ENCODE assay signal across 9 cellular contexts in genomic region chr2:65576861-65577601, GRCh38.
DNase-seq lines count a peak whose midpoint lies in the region; TF ChIP-seq lines count a peak whose summit lies in the region.
"Had no signal": no experiment of that assay in that cellular context is flagged by ENCODE, and none has a peak within 500 bp of the region (broad histone marks: within the 10 kb centered on the region; RNA-seq: fewer than 3 reads in every experiment).

No MANE protein-coding gene starts in this region.

- H3K23ac ChIP-seq in mesenchymal stem cell (ENCODE audit: low read length in 2 of 2), result peak overlapping the region in 1 of 2 experiments; percentile 50

- peak overlapping the region; percentile 19 to 47 for H3K4ac ChIP-seq in mesenchymal stem cell (ENCODE audit: low read depth in 1 of 2, low read length in 2 of 2)

- H3K14ac ChIP-seq in mesenchymal stem cell (ENCODE audit: low read length in 2 of 2), result peak overlapping the region in 1 of 2 experiments; percentile 26

- H3K18ac ChIP-seq in mesenchymal stem cell (ENCODE audit: low read depth in 1 of 2, low read length in 2 of 2), result peak overlapping the region; percentile 67 to 98

- peak overlapping the region; percentile 25 for H3K9ac ChIP-seq in mesenchymal stem cell (ENCODE audit: low read length)

- H3K4me2 ChIP-seq in mesenchymal stem cell (ENCODE audit: low read length, poor library complexity, severe bottlenecking), result peak overlapping the region; percentile 20

- WGBS in mesenchymal stem cell, result 21% methylated on average over 10 of the region's 12 CpGs

- H2BK120ac ChIP-seq in mesenchymal stem cell (ENCODE audit: low read depth, low read length), result peak overlapping the region; percentile 65

- H3K4me3 ChIP-seq in choroid plexus epithelial cell (ENCODE audit: low read depth, low read length), result no peak overlapping the region
- H3K4me3 ChIP-seq in mesenchymal stem cell (ENCODE audit: insufficient read depth in 1 of 2, low read depth in 1 of 2, low read length in 2 of 2), result peak overlapping the region in 1 of 2 experiments; percentile 27
- no peak overlapping the region for H3K4me3 ChIP-seq in effector memory CD4-positive, alpha-beta T cell (ENCODE audit: insufficient read depth, low read depth, low read length, poor library complexity, severe bottlenecking)

- H2AFZ ChIP-seq in mesenchymal stem cell (ENCODE audit: low read depth, low read length), result no peak overlapping the region

- no peaks in the 10 kb centered on the region for H3K27me3 ChIP-seq in mesenchymal stem cell (ENCODE audit: control insufficient read depth in 1 of 2, insufficient read depth in 1 of 2, low read length in 2 of 2)
- no peaks in the 10 kb centered on the region for H3K27me3 ChIP-seq in effector memory CD4-positive, alpha-beta T cell (replicated peaks; ENCODE audit: control insufficient read depth, insufficient read depth, low read length, poor library complexity, severe bottlenecking)

- no peaks in the 10 kb centered on the region for H3K9me3 ChIP-seq in mesenchymal stem cell (ENCODE audit: control insufficient read depth, low read length)
- H3K9me3 ChIP-seq in effector memory CD4-positive, alpha-beta T cell (ENCODE audit: control insufficient read depth, low read length), result no peaks in the 10 kb centered on the region

- no peak overlapping the region for H2BK15ac ChIP-seq in mesenchymal stem cell (ENCODE audit: low read depth, poor library complexity, severe bottlenecking)

- TF ChIP-seq CTCF in choroid plexus epithelial cell (conservative IDR thresholded peaks at IDR 0.05; ENCODE audit: low read depth, low read length), result no peak

- DNase-seq in AG08395 (ENCODE audit: low spot score) (peak; percentile 91), LoVo (ENCODE audit: low spot score) (peak; percentile 89), choroid plexus epithelial cell (ENCODE audit: low read depth) (peak; percentile 96), mesenchymal stem cell (peak; percentile 96), SKM-1 treated with dmso at 0.1 percent for 144 hours (lab: John Stamatoyannopoulos, UW; ENCODE audit: unreplicated experiment) (no peak), inferior parietal cortex (ENCODE audit: extremely low spot score) (no peak), NCI-H526 treated with DMSO at 0.1 percent for 48 hours (lab: John Stamatoyannopoulos, UW) (no peak)
- DNase-seq in effector memory CD4-positive, alpha-beta T cell, result no peak
- DNase-seq: CD8-positive, alpha-beta T cell had no signal

- H3K27ac ChIP-seq in mesenchymal stem cell (ENCODE audit: low read length, poor library complexity, severe bottlenecking), result peak overlapping the region; percentile 88
- no peak overlapping the region for H3K27ac ChIP-seq in effector memory CD4-positive, alpha-beta T cell (ENCODE audit: insufficient read depth, low read length, poor library complexity, severe bottlenecking)

- H3K4me1 ChIP-seq in mesenchymal stem cell (ENCODE audit: control insufficient read depth, insufficient read depth, low read depth, low read length), result peaks cover 13% of the 10 kb centered on the region
- H3K4me1 ChIP-seq in effector memory CD4-positive, alpha-beta T cell (ENCODE audit: control insufficient read depth, insufficient read depth, low read length, poor library complexity, severe bottlenecking), result no peaks in the 10 kb centered on the region

- H3K36me3 ChIP-seq in mesenchymal stem cell (ENCODE audit: control insufficient read depth in 1 of 2, insufficient read depth in 2 of 2, low read depth in 1 of 2, low read length in 2 of 2), result no peaks in the 10 kb centered on the region
- H3K36me3 ChIP-seq in effector memory CD4-positive, alpha-beta T cell (ENCODE audit: control insufficient read depth, insufficient read depth, low read length), result no peaks in the 10 kb centered on the region

- peak overlapping the region; percentile 94 for H4K8ac ChIP-seq in mesenchymal stem cell (ENCODE audit: low read length)

- H4K91ac ChIP-seq in mesenchymal stem cell (ENCODE audit: low read length), result peak overlapping the region; percentile 73

- peak overlapping the region; percentile 93 for H2AK5ac ChIP-seq in mesenchymal stem cell (ENCODE audit: low read length, severe bottlenecking)

- peak overlapping the region; percentile 82 to 98 for H2BK12ac ChIP-seq in mesenchymal stem cell (ENCODE audit: low read length in 2 of 2)

- no peak overlapping the region for H2BK5ac ChIP-seq in mesenchymal stem cell (ENCODE audit: low read depth, low read length, poor library complexity, severe bottlenecking)

- no peaks in the 10 kb centered on the region for H3K79me1 ChIP-seq in mesenchymal stem cell (replicated peaks; ENCODE audit: low read length, poor library complexity, severe bottlenecking)

Comparison
In these comparisons a context has a peak if more than half of its experiments do, and no peak if none do; other contexts are left out.
1. DNase-seq: peak in AG08395 (single experiment), LoVo (single experiment), choroid plexus epithelial cell (single experiment) and mesenchymal stem cell (single experiment); none in effector memory CD4-positive, alpha-beta T cell (0 of 3), SKM-1 treated with dmso at 0.1 percent for 144 hours (single experiment), inferior parietal cortex (single experiment) and NCI-H526 treated with DMSO at 0.1 percent for 48 hours (single experiment).